Comparison of ENCODE assay signal across 14 cellular contexts in the genomic region with DNA sequence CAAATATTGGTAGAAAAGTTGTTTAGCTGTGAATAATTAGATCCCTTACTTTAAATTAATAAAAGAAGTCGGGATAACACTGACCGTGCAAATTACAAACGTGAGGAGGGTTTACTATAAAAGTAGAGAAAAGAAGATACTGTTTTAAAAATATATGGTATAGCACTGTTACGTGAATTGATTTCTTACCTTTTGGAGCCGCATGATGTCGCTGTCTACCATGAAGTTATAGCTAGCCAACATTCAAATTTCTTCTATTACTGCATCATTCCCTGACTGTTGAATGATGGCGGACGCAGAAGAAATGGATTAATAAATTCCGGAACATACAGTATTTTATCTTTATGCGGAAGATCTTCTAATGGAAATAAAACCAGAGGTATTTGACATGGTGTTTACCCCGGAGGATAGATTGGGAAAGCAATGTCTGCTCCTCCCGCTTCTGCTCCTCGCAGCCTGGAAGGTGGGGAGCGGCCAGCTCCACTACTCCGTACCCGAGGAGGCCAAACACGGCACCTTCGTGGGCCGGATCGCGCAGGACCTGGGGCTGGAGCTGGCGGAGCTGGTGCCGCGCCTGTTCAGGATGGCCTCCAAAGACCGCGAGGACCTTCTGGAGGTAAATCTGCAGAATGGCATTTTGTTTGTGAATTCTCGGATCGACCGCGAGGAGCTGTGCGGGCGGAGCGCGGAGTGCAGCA. TPM values are rescaled to one million over a fixed set of nuclear protein-coding genes. Genes with fewer than 3 reads are reported as not detected.
DNase-seq lines count a peak whose midpoint lies in the region; ATAC-seq, FAIRE-seq and TF ChIP-seq lines count a peak whose summit lies in the region.
"Had no signal": no experiment of that assay in that cellular context is flagged by ENCODE, and none has a peak within 500 bp of the region (broad histone marks: within the 10 kb centered on the region; RNA-seq: fewer than 3 reads in every experiment).

Gene PCDHA6, plus strand, starts transcription at position 257 of the 698 bp plus-strand sequence. Its CDS starts 132 bp downstream, at position 389.

- TF ChIP-seq CTCF in bronchial epithelial cell (IDR thresholded peaks at IDR 0.05; ENCODE audit: insufficient read depth, low read length, severe bottlenecking) (no peak), left lung (IDR thresholded peaks at IDR 0.05) (no peak), type B pancreatic cell (conservative IDR thresholded peaks at IDR 0.05) (peak; percentile 77), sigmoid colon (IDR thresholded peaks at IDR 0.05) (no peak)

- no peak within 1 kb of the TSS for H3K4me3 ChIP-seq in bronchial epithelial cell (ENCODE audit: low read depth, low read length)
- no peak within 1 kb of the TSS for H3K4me3 ChIP-seq in left lung
- no peak within 1 kb of the TSS for H3K4me3 ChIP-seq in MG63
- H3K4me3 ChIP-seq in sigmoid colon: peak within 1 kb of the TSS in 1 of 4 donors; percentile 9

- no peak for FAIRE-seq in bronchial epithelial cell (lab: Jason Lieb, UNC)

- ATAC-seq in left lung: peak; percentile 30
- ATAC-seq: activated naive CD4-positive, alpha-beta T cell treated with anti-CD3 and anti-CD28 coated beads, Interleukin-2, amount 50 U/mL, for 72 hours; T-helper 17 cell had no signal

- H3K27ac ChIP-seq in left lung (no peak within 1 kb of the TSS), sigmoid colon (no peak within 1 kb of the TSS)
- H3K27ac ChIP-seq: 22Rv1 had no signal

- no peaks in the 10 kb centered on the region for H3K27me3 Mint-ChIP-seq in T-helper 1 cell treated with Interleukin-12 subunit alpha and Interleukin-12 subunit beta and Interleukin-4 antibody, amounts not matched to agents 30 μg/mL and 1 μg/mL, for 36 hours (ENCODE audit: low read depth)
- no peaks in the 10 kb centered on the region for H3K27me3 Mint-ChIP-seq in type B pancreatic cell

- no peak within 1 kb of the TSS for H3K4me3 Mint-ChIP-seq in T-helper 1 cell treated with Interleukin-12 subunit alpha and Interleukin-12 subunit beta and Interleukin-4 antibody, amounts not matched to agents 30 μg/mL and 1 μg/mL, for 36 hours
- peak within 1 kb of the TSS; percentile 92 for H3K4me3 Mint-ChIP-seq in type B pancreatic cell
- H3K4me3 Mint-ChIP-seq: activated CD4-positive, alpha-beta memory T cell treated with anti-CD3 and anti-CD28 coated beads for 36 hours; T-helper 17 cell had no signal

- no peaks in the 10 kb centered on the region for H3K4me1 ChIP-seq in left lung
- no peaks in the 10 kb centered on the region for H3K4me1 ChIP-seq in sigmoid colon

- WGBS in sigmoid colon, 2 donors: 23 to 54% methylated on average over 34 of the region's 34 CpGs

- no peaks in the 10 kb centered on the region for H3K4me1 Mint-ChIP-seq in T-helper 1 cell treated with Interleukin-12 subunit alpha and Interleukin-12 subunit beta and Interleukin-4 antibody, amounts not matched to agents 30 μg/mL and 1 μg/mL, for 36 hours (ENCODE audit: low read depth)
- H3K4me1 Mint-ChIP-seq in type B pancreatic cell (ENCODE audit: unreplicated experiment): peaks cover 4% of the 10 kb centered on the region
- H3K4me1 Mint-ChIP-seq: T-helper 17 cell had no signal

- peak within 1 kb of the TSS; percentile 36 for H3K27ac Mint-ChIP-seq in T-helper 1 cell treated with Interleukin-12 subunit alpha and Interleukin-12 subunit beta and Interleukin-4 antibody, amounts not matched to agents 30 μg/mL and 1 μg/mL, for 36 hours
- peak within 1 kb of the TSS; percentile 87 for H3K27ac Mint-ChIP-seq in type B pancreatic cell
- H3K27ac Mint-ChIP-seq: activated CD4-positive, alpha-beta memory T cell treated with anti-CD3 and anti-CD28 coated beads for 36 hours; activated naive CD4-positive, alpha-beta T cell treated with anti-CD3 and anti-CD28 coated beads, Interleukin-2, amount 50 U/mL, for 72 hours; T-helper 17 cell had no signal

- no peak for TF ChIP-seq POLR2A in sigmoid colon (IDR thresholded peaks at IDR 0.05)

- no peaks in the 10 kb centered on the region for H3K27me3 ChIP-seq in bronchial epithelial cell (ENCODE audit: control insufficient read depth, insufficient read depth, low read length)
- peaks cover 21 to 81% of the 10 kb centered on the region in 2 donors for H3K27me3 ChIP-seq in left lung
- peaks cover 6% of the 10 kb centered on the region for H3K27me3 ChIP-seq in MG63
- H3K27me3 ChIP-seq in sigmoid colon: peaks cover 0 to 66% (median under 1%) of the 10 kb centered on the region in 3 donors

- no peak for TF ChIP-seq EP300 in sigmoid colon (IDR thresholded peaks at IDR 0.05)

- H3K9me3 ChIP-seq in left lung (peaks cover 0 to 47% of the 10 kb centered on the region in 2 donors), MG63 (no peaks in the 10 kb centered on the region), sigmoid colon (peaks cover 0 to 25% (median 12%) of the 10 kb centered on the region in 4 donors)

- no peaks in the 10 kb centered on the region for H3K36me3 ChIP-seq in bronchial epithelial cell (ENCODE audit: control insufficient read depth, insufficient read depth, low read length)
- H3K36me3 ChIP-seq in left lung: no peaks in the 10 kb centered on the region
- H3K36me3 ChIP-seq in MG63: no peaks in the 10 kb centered on the region
- H3K36me3 ChIP-seq in sigmoid colon: no peaks in the 10 kb centered on the region

- no peak for DNase-seq in T-helper 1 cell
- DNase-seq in bronchial epithelial cell (ENCODE audit: low read depth): peak; percentile 5
- DNase-seq in left lung: no peak
- DNase-seq in type B pancreatic cell (ENCODE audit: extremely low spot score, unreplicated experiment): no peak
- no peak for DNase-seq in MG63
- no peak for DNase-seq in sigmoid colon
- no peak for DNase-seq in NCI-H1436 treated with DMSO at 0.1 percent for 48 hours (lab: John Stamatoyannopoulos, UW)
- DNase-seq: activated CD4-positive, alpha-beta memory T cell treated with anti-CD3 and anti-CD28 coated beads for 36 hours; effector memory CD4-positive, alpha-beta T cell; NCI-H1436; T-helper 17 cell had no signal

- peaks cover 37% of the 10 kb centered on the region for H3K9me3 Mint-ChIP-seq in T-helper 1 cell treated with Interleukin-12 subunit alpha and Interleukin-12 subunit beta and Interleukin-4 antibody, amounts not matched to agents 30 μg/mL and 1 μg/mL, for 36 hours
- H3K9me3 Mint-ChIP-seq in type B pancreatic cell: peaks cover 11% of the 10 kb centered on the region

- intact Hi-C loops in left lung (cut with DNase I): no loop called here
- intact Hi-C loops in sigmoid colon (cut with DNase I): no loop called here

- peaks cover 3% of the 10 kb centered on the region for H3K36me3 Mint-ChIP-seq in T-helper 1 cell treated with Interleukin-12 subunit alpha and Interleukin-12 subunit beta and Interleukin-4 antibody, amounts not matched to agents 30 μg/mL and 1 μg/mL, for 36 hours (ENCODE audit: low read depth)
- H3K36me3 Mint-ChIP-seq in type B pancreatic cell: peaks cover 31% of the 10 kb centered on the region

RNA-seq across cellular contexts. Expression of gene PCDHA6, which starts in this region (rescaled TPM):
- total RNA-seq in bronchial epithelial cell (0.13 TPM in 1 of 2 replicates, not detected in the other), left lung (1 to 10 TPM in 1 of 2 donors, under 1 TPM in 1; 0.76 to 1.8 TPM), type B pancreatic cell (ENCODE audit: low replicate concordance) (9.3 and 9.6 TPM in 2 replicates), sigmoid colon (1 to 10 TPM in 2 of 4 donors, under 1 TPM in 2; 0.49 to 2.2 (median 0.90) TPM)
- total RNA-seq in MG63 (2014; rRNA removed; shearing (Covaris generic); ENCODE audit: low replicate concordance): 0.86 TPM in 1 of 2 replicates, not detected in the other
- under 1 TPM in 1 of 3 donors, not detected in 2; 0.16 TPM for polyA plus RNA-seq in sigmoid colon
- total RNA-seq: activated CD4-positive, alpha-beta memory T cell treated with anti-CD3 and anti-CD28 coated beads for 36 hours; activated naive CD4-positive, alpha-beta T cell treated with anti-CD3 and anti-CD28 coated beads, Interleukin-2, amount 50 U/mL, for 72 hours; T-helper 17 cell had no signal

Comparison
In these comparisons a context has a peak if more than half of its experiments do, and no peak if none do; other contexts are left out.
1. Peak in DNase-seq in bronchial epithelial cell; RNA of the gene not detected or under 1 TPM.